Comparison of ENCODE assay signal across 8 cellular contexts in genomic region chr19:34217952-34218817, GRCh38. TPM values are rescaled to one million over a fixed set of nuclear protein-coding genes. Genes with fewer than 3 reads are reported as not detected.
DNase-seq lines count a peak whose midpoint lies in the region; ATAC-seq and TF ChIP-seq lines count a peak whose summit lies in the region.

No MANE protein-coding gene starts in this region.

- H3K4me1 ChIP-seq in BLaER1 (peaks cover 32% of the 10 kb centered on the region), neural progenitor cell (no peaks in the 10 kb centered on the region)

- H3K9me3 Mint-ChIP-seq in activated B cell treated with CpG ODN at 0.5 μM for 24 hours (no peaks in the 10 kb centered on the region), neural progenitor cell (no peaks in the 10 kb centered on the region)
- H3K9me3 Mint-ChIP-seq in central memory CD8-positive, alpha-beta T cell, result no peaks in the 10 kb centered on the region

- no peak overlapping the region for H3K27ac ChIP-seq in BLaER1
- no peak overlapping the region for H3K27ac ChIP-seq in neural progenitor cell

- POLR2A ChIA-PET in activated B cell treated with CpG ODN at 0.5 μM for 24 hours (lab: Charles Lee), result interaction anchor here (0.6 to 2.9 kb wide), 3 partner anchors 10 to 78 kb away, joined by 6 to 11 read pairs (median 8); partner anchors contain the start of gene LSM14A

- H3K9me3 ChIP-seq in BLaER1, result no peaks in the 10 kb centered on the region
- H3K9me3 ChIP-seq in neural progenitor cell (ENCODE audit: low read depth), result no peaks in the 10 kb centered on the region

- peak; percentile 60 for ATAC-seq in GM21515 (IDR thresholded peaks at IDR 0.05; ENCODE audit: unreplicated experiment)
- peak; percentile 89 for ATAC-seq in activated B cell treated with CpG ODN at 0.5 μM for 24 hours (ENCODE audit: low read depth)
- ATAC-seq in central memory CD8-positive, alpha-beta T cell (replicated peaks; ENCODE audit: extremely low read depth, poor library complexity, severe bottlenecking), result peak; percentile 95
- peak; percentile 84 for ATAC-seq in sciatic nerve
- no peak for ATAC-seq in omental fat pad (ENCODE audit: low FRiP score)

- peaks cover 24% of the 10 kb centered on the region for H3F3A ChIP-seq in neural progenitor cell (ENCODE audit: low read depth)

- no peak overlapping the region for H3K4me3 ChIP-seq in BLaER1
- H3K4me3 ChIP-seq in neural progenitor cell, result no peak overlapping the region

- H3K36me3 Mint-ChIP-seq in activated B cell treated with CpG ODN at 0.5 μM for 24 hours (ENCODE audit: low read depth), result peaks cover 69% of the 10 kb centered on the region
- H3K36me3 Mint-ChIP-seq in central memory CD8-positive, alpha-beta T cell (ENCODE audit: insufficient read depth), result peaks cover 62% of the 10 kb centered on the region
- peaks cover 37% of the 10 kb centered on the region for H3K36me3 Mint-ChIP-seq in neural progenitor cell

- intact Hi-C loops in activated B cell treated with CpG ODN at 0.5 μM for 24 hours (cut with micrococcal nuclease), result no loop called here
- intact Hi-C loops in sciatic nerve (cut with DNase I), result no loop called here

- DNase-seq in NCI-H187 treated with DMSO at 0.1 percent for 48 hours (lab: John Stamatoyannopoulos, UW) (peak; percentile 68), activated B cell treated with CpG ODN at 0.5 μM for 24 hours (no peak), sciatic nerve (ENCODE audit: low spot score) (no peak), neural progenitor cell (ENCODE audit: low spot score) (no peak), omental fat pad (ENCODE audit: low spot score) (no peak)
- peak; percentile 31 to 74 for DNase-seq in central memory CD8-positive, alpha-beta T cell (ENCODE audit: low spot score in 2 of 2)

- no peaks in the 10 kb centered on the region for H3K27me3 ChIP-seq in BLaER1
- no peaks in the 10 kb centered on the region for H3K27me3 ChIP-seq in neural progenitor cell

- H3K27me3 Mint-ChIP-seq in activated B cell treated with CpG ODN at 0.5 μM for 24 hours (no peaks in the 10 kb centered on the region), neural progenitor cell (ENCODE audit: insufficient read depth, low read depth) (no peaks in the 10 kb centered on the region)
- H3K27me3 Mint-ChIP-seq in central memory CD8-positive, alpha-beta T cell, result no peaks in the 10 kb centered on the region

- TF ChIP-seq CTCF in activated B cell treated with CpG ODN at 0.5 μM for 24 hours (IDR thresholded peaks at IDR 0.05) (no peak), neural progenitor cell (IDR thresholded peaks at IDR 0.05) (no peak), omental fat pad (IDR thresholded peaks at IDR 0.05) (no peak)

- H3K4me3 Mint-ChIP-seq in activated B cell treated with CpG ODN at 0.5 μM for 24 hours (peak overlapping the region; percentile 29), neural progenitor cell (no peak overlapping the region)
- peak overlapping the region; percentile 32 for H3K4me3 Mint-ChIP-seq in central memory CD8-positive, alpha-beta T cell

- H3K27ac Mint-ChIP-seq in activated B cell treated with CpG ODN at 0.5 μM for 24 hours, result peak overlapping the region; percentile 82
- peak overlapping the region; percentile 66 for H3K27ac Mint-ChIP-seq in central memory CD8-positive, alpha-beta T cell (ENCODE audit: low read depth)
- H3K27ac Mint-ChIP-seq in neural progenitor cell, result no peak overlapping the region

- H3K4me2 ChIP-seq in BLaER1, result peak overlapping the region; percentile 64
- no peak overlapping the region for H3K4me2 ChIP-seq in neural progenitor cell

- CTCF ChIA-PET in activated B cell treated with CpG ODN at 0.5 μM for 24 hours (lab: Charles Lee), result interaction anchor here (1.0 to 2.5 kb wide), 4 partner anchors 24 to 128 kb away, joined by 3 to 12 read pairs (median 4); no protein-coding TSS in a partner anchor

- peaks cover 29% of the 10 kb centered on the region for H3K4me1 Mint-ChIP-seq in activated B cell treated with CpG ODN at 0.5 μM for 24 hours
- H3K4me1 Mint-ChIP-seq in central memory CD8-positive, alpha-beta T cell, result peaks cover 40% of the 10 kb centered on the region
- H3K4me1 Mint-ChIP-seq in neural progenitor cell, result no peaks in the 10 kb centered on the region

- H4K20me1 ChIP-seq in BLaER1 (peaks cover 99% of the 10 kb centered on the region), neural progenitor cell (ENCODE audit: low read depth) (peaks cover 9% of the 10 kb centered on the region)

- peaks cover 42% of the 10 kb centered on the region for H3K79me2 ChIP-seq in neural progenitor cell (ENCODE audit: low read depth)

- H3K9ac ChIP-seq in BLaER1 (no peak overlapping the region), neural progenitor cell (no peak overlapping the region)

- peaks cover 83% of the 10 kb centered on the region for H3K36me3 ChIP-seq in BLaER1
- H3K36me3 ChIP-seq in neural progenitor cell, result peaks cover 32% of the 10 kb centered on the region

- H2AFZ ChIP-seq in neural progenitor cell (replicated peaks), result no peak overlapping the region

RNA-seq across cellular contexts. Expression of gene GARRE1, which starts 36.2 kb away (rescaled TPM):
- 30.6 and 33.6 TPM in 2 replicates for total RNA-seq in activated B cell treated with CpG ODN at 0.5 μM for 24 hours
- 59.9 TPM for total RNA-seq in sciatic nerve
- 27.7 and 69.8 TPM in 2 replicates for total RNA-seq in neural progenitor cell (ENCODE audit: low replicate concordance)
- 10 to 100 TPM; 18.4 to 50.6 (median 31.7) TPM for total RNA-seq in omental fat pad

RNA-seq across cellular contexts. Expression of gene LSM14A, which starts 45.9 kb away (rescaled TPM):
- total RNA-seq in activated B cell treated with CpG ODN at 0.5 μM for 24 hours (136 and 142 TPM in 2 replicates), sciatic nerve (109 TPM), neural progenitor cell (ENCODE audit: low replicate concordance) (152 and 157 TPM in 2 replicates), omental fat pad (100 to 1,000 TPM in 1 of 4 donors, 10 to 100 TPM in 3; 63.0 to 128 (median 93.1) TPM)

Comparison
In these comparisons a context has a peak if more than half of its experiments do, and no peak if none do; other contexts are left out.
1. DNase-seq: peak in NCI-H187 treated with DMSO at 0.1 percent for 48 hours (single experiment) and central memory CD8-positive, alpha-beta T cell (2 of 2); none in activated B cell treated with CpG ODN at 0.5 μM for 24 hours (single experiment), sciatic nerve (single experiment), neural progenitor cell (single experiment) and omental fat pad (single experiment).